17 cellular contexts compared by ENCODE assay signal in the genomic region with DNA sequence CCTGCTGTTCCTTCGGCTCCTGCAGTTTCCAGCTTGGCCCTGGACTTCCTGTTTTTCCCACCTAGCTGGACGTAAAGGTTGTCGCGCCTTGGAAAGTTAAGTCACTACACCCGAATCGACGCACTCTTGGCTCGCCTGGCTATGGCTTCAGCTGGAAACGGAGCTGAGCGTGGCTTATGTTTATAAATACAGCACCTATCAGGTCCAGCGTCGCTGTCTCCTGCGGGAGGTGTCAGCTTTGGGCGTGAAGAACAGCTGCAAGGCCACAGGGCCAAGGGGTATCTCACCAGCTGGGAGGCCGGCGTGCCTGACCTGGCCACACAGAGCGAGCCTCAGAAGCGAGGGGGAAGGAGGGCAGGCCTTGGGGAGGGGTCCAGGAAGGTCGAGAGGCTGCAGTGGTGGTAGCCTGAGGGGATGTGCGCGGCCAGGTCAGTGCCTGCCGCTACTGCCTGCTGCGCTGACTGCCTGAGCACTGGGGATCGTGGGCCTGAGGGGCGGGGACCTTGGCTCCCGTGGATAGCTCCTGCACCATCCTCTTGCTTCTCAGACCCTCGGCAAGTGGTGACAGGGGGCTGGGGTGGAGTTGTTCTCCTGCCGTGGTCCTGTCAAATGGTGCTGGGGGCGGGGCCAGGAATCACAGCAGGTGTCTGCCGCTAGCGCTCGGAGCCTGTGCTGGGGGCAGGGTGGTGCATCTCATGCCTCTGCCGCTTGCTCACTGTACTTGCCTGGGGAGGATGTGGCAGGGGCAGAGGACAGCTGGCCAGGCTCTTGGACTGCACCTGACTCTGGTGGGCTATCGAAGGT. TPM values are rescaled to one million over a fixed set of nuclear protein-coding genes. Genes with fewer than 3 reads are reported as not detected.
DNase-seq lines count a peak whose midpoint lies in the region; ATAC-seq and TF ChIP-seq lines count a peak whose summit lies in the region.
"Had no signal": no experiment of that assay in that cellular context is flagged by ENCODE, and none has a peak within 500 bp of the region (broad histone marks: within the 10 kb centered on the region; RNA-seq: fewer than 3 reads in every experiment).

No MANE protein-coding gene starts in this region.

- in situ Hi-C loops in gastrocnemius medialis (cut with MboI; ENCODE audit: low sequenced_read_pairs in 4 of 4), result loop anchor here in 1 of 4 donors (25.0 kb wide), 1 partner anchor 115 kb away; no protein-coding TSS in a partner anchor

- no peak overlapping the region for H3K27ac ChIP-seq in RWPE2 (ENCODE audit: poor library complexity, severe bottlenecking)
- peak overlapping the region; percentile 26 for H3K27ac ChIP-seq in right cardiac atrium (ENCODE audit: low read length)
- H3K27ac ChIP-seq in gastrocnemius medialis, result peak overlapping the region; percentile 85 to 94 (median 90)
- H3K27ac ChIP-seq: testis had no signal

- TF ChIP-seq POLR2A in gastrocnemius medialis (IDR thresholded peaks at IDR 0.05), result peak; percentile 16 to 18

- intact Hi-C loops in right cardiac atrium (cut with DNase I) (no loop called here), gastrocnemius medialis (cut with DNase I; ENCODE audit: low total_unique reads) (loop anchor here (5.0 kb wide), 1 partner anchor 160 kb away; the partner anchor contains the start of gene JAG2)

- H3K36me3 ChIP-seq in H7 (replicated peaks; ENCODE audit: control insufficient read depth, insufficient read depth, low read length), result no peaks in the 10 kb centered on the region
- H3K36me3 ChIP-seq in RWPE2 (ENCODE audit: low read depth), result no peaks in the 10 kb centered on the region
- H3K36me3 ChIP-seq in gastrocnemius medialis, result no peaks in the 10 kb centered on the region

- 59% methylated on average over 34 of the region's 34 CpGs for WGBS in right cardiac atrium

- H3K4me1 ChIP-seq in RWPE2 (ENCODE audit: insufficient read depth, poor library complexity, severe bottlenecking) (peaks cover 6% of the 10 kb centered on the region), right cardiac atrium (ENCODE audit: control insufficient read depth, insufficient read depth, low read length) (peaks cover 29% of the 10 kb centered on the region), gastrocnemius medialis (peaks cover 84 to 85% of the 10 kb centered on the region in 2 donors)

- H3K9me3 ChIP-seq in RWPE2 (ENCODE audit: severe bottlenecking), result no peaks in the 10 kb centered on the region
- no peaks in the 10 kb centered on the region for H3K9me3 ChIP-seq in right cardiac atrium (ENCODE audit: control insufficient read depth, low read length)
- H3K9me3 ChIP-seq in gastrocnemius medialis, result no peaks in the 10 kb centered on the region
- H3K9me3 ChIP-seq: testis had no signal

- H3K4me3 ChIP-seq in H7 (ENCODE audit: insufficient read depth, low read depth, low read length) (no peak overlapping the region), RWPE2 (ENCODE audit: severe bottlenecking) (no peak overlapping the region), right cardiac atrium (ENCODE audit: low read length) (no peak overlapping the region), gastrocnemius medialis (peak overlapping the region; percentile 21 to 40 (median 29))
- H3K4me3 ChIP-seq: testis had no signal

- ATAC-seq in RWPE2 (ENCODE audit: low read depth), result no peak
- ATAC-seq in right cardiac atrium, result peak; percentile 33 to 43
- peak; percentile 60 to 75 for ATAC-seq in gastrocnemius medialis
- no peak for ATAC-seq in HG03135 (IDR thresholded peaks at IDR 0.05; ENCODE audit: unreplicated experiment)
- ATAC-seq: activated naive CD8-positive, alpha-beta T cell treated with anti-CD3 and anti-CD28 coated beads, Interleukin-2, amount 50 U/mL, for 24 hours had no signal

- H3K27me3 ChIP-seq in H7 (ENCODE audit: control insufficient read depth, insufficient read depth, low read length) (no peaks in the 10 kb centered on the region), RWPE2 (ENCODE audit: insufficient read depth, poor library complexity, severe bottlenecking) (no peaks in the 10 kb centered on the region), right cardiac atrium (ENCODE audit: control insufficient read depth, insufficient read depth) (no peaks in the 10 kb centered on the region), gastrocnemius medialis (no peaks in the 10 kb centered on the region)
- H3K27me3 ChIP-seq: testis had no signal

- DNase-seq in H7 (peak; percentile 92), RWPE2 (ENCODE audit: low spot score) (peak; percentile 73), right cardiac atrium (peak in 2 of 3 donors; percentile 69 to 72), gastrocnemius medialis (peak; percentile 74 to 86), AG08396 (ENCODE audit: low spot score) (no peak), amygdala (lab: John Stamatoyannopoulos, UW) (no peak)
- DNase-seq: activated B cell treated with CpG ODN at 0.5 μM for 24 hours; activated naive CD8-positive, alpha-beta T cell treated with anti-CD3 and anti-CD28 coated beads, Interleukin-2, amount 50 U/mL, for 24 hours; effector CD4-positive, alpha-beta T cell; GF-D8; KBM-7; NK-92 treated with Interleukin-12 subunit alpha and Interleukin-12 subunit beta, amount 100 ng/mL, for 24 hours; occipital lobe; RPMI8226; stimulated activated CD4-positive, alpha-beta T cell treated with anti-CD3 and anti-CD28 coated beads, Interleukin-2, amount 100 ng/mL, for 48 hours; testis had no signal

- TF ChIP-seq CTCF in RWPE2 (IDR thresholded peaks at IDR 0.05; ENCODE audit: poor library complexity, severe bottlenecking) (no peak), gastrocnemius medialis (IDR thresholded peaks at IDR 0.05 in 4 of 5, conservative IDR thresholded peaks at IDR 0.05 in 1 of 5) (no peak)

RNA-seq across cellular contexts. Expression of gene PACS2, which starts 12.5 kb away (rescaled TPM):
- 79.2 and 112 TPM in 2 replicates for total RNA-seq in H7 (2014; rRNA removed; shearing (Covaris generic))
- total RNA-seq in right cardiac atrium (10 to 100 TPM; 50.6 to 67.0 (median 64.4) TPM), gastrocnemius medialis (100 to 1,000 TPM in 1 of 4 donors, 10 to 100 TPM in 3; 81.0 to 115 (median 93.1) TPM)
- polyA plus RNA-seq in right cardiac atrium, result 63.0 TPM

RNA-seq across cellular contexts. Expression of gene BRF1, which starts 26.3 kb away (rescaled TPM):
- total RNA-seq in H7 (2014; rRNA removed; shearing (Covaris generic)), result 18.5 and 24.6 TPM in 2 replicates
- total RNA-seq in right cardiac atrium, result 10 to 100 TPM; 18.1 to 21.1 (median 18.4) TPM
- 17.9 TPM for polyA plus RNA-seq in right cardiac atrium
- 10 to 100 TPM; 19.5 to 27.4 (median 21.4) TPM for total RNA-seq in gastrocnemius medialis

Comparison
In these comparisons a context has a peak if more than half of its experiments do, and no peak if none do; other contexts are left out.
1. DNase-seq: peak in H7 (single experiment), RWPE2 (single experiment), right cardiac atrium (2 of 3) and gastrocnemius medialis (2 of 2); none in AG08396 (single experiment) and amygdala (0 of 56).
2. H3K4me3 ChIP-seq: peak in gastrocnemius medialis (4 of 4); none in H7 (single experiment), RWPE2 (single experiment) and right cardiac atrium (single experiment).
3. ATAC-seq: peak in right cardiac atrium (2 of 2) and gastrocnemius medialis (2 of 2); none in RWPE2 (single experiment) and HG03135 (single experiment).